Comparison of ENCODE assay signal across 14 cellular contexts in the genomic region with DNA sequence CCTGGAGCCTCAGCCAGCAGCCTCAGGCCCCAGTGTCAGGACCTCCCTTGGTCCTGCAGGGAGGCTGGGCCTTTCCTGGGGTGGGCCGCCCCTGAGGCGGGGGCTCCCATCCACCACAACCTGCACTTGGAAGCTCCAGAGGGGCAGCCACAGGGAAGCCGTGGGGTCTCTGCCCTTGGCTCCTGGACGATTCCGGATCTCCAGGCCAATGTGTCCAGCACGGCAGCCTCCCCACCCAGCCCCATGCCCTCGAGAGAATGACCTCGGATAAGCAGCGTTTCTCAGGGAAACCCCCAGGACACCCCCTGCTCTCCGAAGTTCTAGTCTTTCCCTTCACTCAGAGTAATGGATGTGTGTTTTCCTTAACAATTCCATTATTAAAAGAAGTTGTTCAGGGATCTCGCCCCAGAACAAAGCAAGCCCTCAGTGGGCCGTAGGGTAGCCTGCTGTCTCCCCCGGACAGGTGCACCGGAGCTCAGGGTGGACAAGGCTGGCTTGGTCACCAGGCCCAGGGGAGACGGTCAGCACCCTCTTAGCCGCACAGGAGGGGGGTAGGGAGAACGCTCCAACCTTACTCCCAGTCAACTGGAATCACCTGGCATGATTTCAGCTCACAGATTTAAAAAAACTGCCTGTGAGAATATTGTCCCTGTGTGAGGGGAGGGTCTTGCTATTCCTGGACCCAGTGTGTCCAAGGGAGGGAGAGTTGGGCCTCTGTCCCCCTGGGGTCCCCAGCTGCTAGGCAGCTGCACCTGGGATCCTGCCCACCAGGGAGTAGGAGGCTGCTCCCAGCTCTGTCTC.
"Had no signal": no experiment of that assay in that cellular context is flagged by ENCODE, and none has a peak within 500 bp of the region (broad histone marks: within the 10 kb centered on the region; RNA-seq: fewer than 3 reads in every experiment).

No MANE protein-coding gene starts in this region.

- H3K27me3 ChIP-seq: brain microvascular endothelial cell, dorsolateral prefrontal cortex, transverse colon had no signal

- H3K36me3 Mint-ChIP-seq: activated naive CD4-positive, alpha-beta T cell treated with anti-CD3 and anti-CD28 coated beads, Interleukin-2, amount 10 ng/mL, durations not matched to agents 7 days and 5 days had no signal

- H3K4me3 ChIP-seq: dorsolateral prefrontal cortex, mucosa of descending colon, transverse colon had no signal

- H3K9me3 ChIP-seq: mucosa of descending colon, transverse colon had no signal

- ATAC-seq: activated CD8-positive, alpha-beta T cell treated with anti-CD3 and anti-CD28 coated beads for 36 hours; esophagus mucosa; left cardiac atrium; mucosa of descending colon had no signal

- H3K4me3 Mint-ChIP-seq: activated CD8-positive, alpha-beta T cell treated with anti-CD3 and anti-CD28 coated beads for 36 hours; activated naive CD4-positive, alpha-beta T cell treated with anti-CD3 and anti-CD28 coated beads, Interleukin-2, amount 10 ng/mL, durations not matched to agents 7 days and 5 days; activated T-helper 1 cell treated with anti-CD3 and anti-CD28 coated beads, Interleukin-12 subunit alpha, Interleukin-12 subunit beta, Interleukin-2, Interleukin-4 antibody, amounts not matched to agents 30 ng/mL and 10 ng/mL and 1 ng/mL, durations not matched to agents 14 hours and 24 hours and 36 hours; nephron had no signal

- H3K4me1 ChIP-seq: transverse colon had no signal

- H3K9me3 Mint-ChIP-seq: activated CD8-positive, alpha-beta T cell treated with anti-CD3 and anti-CD28 coated beads for 36 hours; activated naive CD4-positive, alpha-beta T cell treated with anti-CD3 and anti-CD28 coated beads, Interleukin-2, amount 10 ng/mL, durations not matched to agents 7 days and 5 days; activated T-helper 1 cell treated with anti-CD3 and anti-CD28 coated beads, Interleukin-12 subunit alpha, Interleukin-12 subunit beta, Interleukin-2, Interleukin-4 antibody, amounts not matched to agents 30 ng/mL and 10 ng/mL and 1 ng/mL, durations not matched to agents 14 hours and 24 hours and 36 hours had no signal

- H3K27ac ChIP-seq: brain microvascular endothelial cell, transverse colon had no signal

- H3K27me3 Mint-ChIP-seq: activated CD8-positive, alpha-beta T cell treated with anti-CD3 and anti-CD28 coated beads for 36 hours; activated naive CD4-positive, alpha-beta T cell treated with anti-CD3 and anti-CD28 coated beads, Interleukin-2, amount 10 ng/mL, durations not matched to agents 7 days and 5 days had no signal

- H3K27ac Mint-ChIP-seq: activated CD8-positive, alpha-beta T cell treated with anti-CD3 and anti-CD28 coated beads for 36 hours; activated naive CD4-positive, alpha-beta T cell treated with anti-CD3 and anti-CD28 coated beads, Interleukin-2, amount 10 ng/mL, durations not matched to agents 7 days and 5 days; activated T-helper 1 cell treated with anti-CD3 and anti-CD28 coated beads, Interleukin-12 subunit alpha, Interleukin-12 subunit beta, Interleukin-2, Interleukin-4 antibody, amounts not matched to agents 30 ng/mL and 10 ng/mL and 1 ng/mL, durations not matched to agents 14 hours and 24 hours and 36 hours; nephron had no signal

- H3K36me3 ChIP-seq: brain microvascular endothelial cell, transverse colon had no signal

- DNase-seq: activated CD8-positive, alpha-beta memory T cell treated with anti-CD3 and anti-CD28 coated beads, Interleukin-2, amount 50 U/mL, for 4 hours; activated CD8-positive, alpha-beta T cell treated with anti-CD3 and anti-CD28 coated beads for 36 hours; brain microvascular endothelial cell; left cardiac atrium; mammary epithelial cell; mucosa of descending colon; small intestine; T-helper 9 cell; transverse colon had no signal

- H3K4me1 Mint-ChIP-seq: activated naive CD4-positive, alpha-beta T cell treated with anti-CD3 and anti-CD28 coated beads, Interleukin-2, amount 10 ng/mL, durations not matched to agents 7 days and 5 days had no signal
